6 cellular contexts compared by ENCODE assay signal in genomic region chr6:30914854-30915590, GRCh38. TPM values are rescaled to one million over a fixed set of nuclear protein-coding genes. Genes with fewer than 3 reads are reported as not detected.
DNase-seq lines count a peak whose midpoint lies in the region; ATAC-seq and TF ChIP-seq lines count a peak whose summit lies in the region.

No MANE protein-coding gene starts in this region.

- H3K36me3 ChIP-seq in Loucy (ENCODE audit: insufficient read depth, low read length) (no peaks in the 10 kb centered on the region; the same call in 1 of the 2 replicates), ovary (no peaks in the 10 kb centered on the region)

- TF ChIP-seq POLR2A in ovary (IDR thresholded peaks at IDR 0.05): no peak

- H3K4me3 ChIP-seq in Loucy (ENCODE audit: low read length, poor library complexity, severe bottlenecking): peak overlapping the region; percentile 88
- H3K4me3 ChIP-seq in ovary: peak overlapping the region; percentile 60

- H3K27ac Mint-ChIP-seq in central memory CD8-positive, alpha-beta T cell (ENCODE audit: low read depth): peak overlapping the region; percentile 85

- intact Hi-C loops in ovary (cut with DNase I): loop anchor here in 3 of 4 donors (5.0 kb wide), 2 partner anchors 157 to 167 kb away; no protein-coding TSS in a partner anchor

- H3K4me2 ChIP-seq in Loucy (ENCODE audit: low read depth, low read length, poor library complexity, severe bottlenecking): peak overlapping the region; percentile 93

- H4K20me1 ChIP-seq in Loucy (ENCODE audit: insufficient read depth, low read length, poor library complexity, severe bottlenecking): no peaks in the 10 kb centered on the region

- peaks cover 35% of the 10 kb centered on the region for H3K4me1 Mint-ChIP-seq in central memory CD8-positive, alpha-beta T cell

- H2AFZ ChIP-seq in Loucy (ENCODE audit: low read length): peak overlapping the region; percentile 94

- no peaks in the 10 kb centered on the region for H3F3A ChIP-seq in Loucy (ENCODE audit: low read depth)

- H3K9ac ChIP-seq in Loucy (ENCODE audit: low read depth, low read length, poor library complexity, severe bottlenecking): peak overlapping the region; percentile 91

- no peaks in the 10 kb centered on the region for H3K9me3 Mint-ChIP-seq in central memory CD8-positive, alpha-beta T cell

- H3K79me2 ChIP-seq in Loucy (ENCODE audit: insufficient read depth, low read length): peaks cover 13% of the 10 kb centered on the region; the same call in 1 of the 2 replicates

- no peaks in the 10 kb centered on the region for H3K27me3 Mint-ChIP-seq in central memory CD8-positive, alpha-beta T cell

- H3K9me3 ChIP-seq in Loucy (ENCODE audit: insufficient read depth, low read depth, low read length) (no peaks in the 10 kb centered on the region), ovary (no peaks in the 10 kb centered on the region)

- peak overlapping the region; percentile 74 to 95 for H3K27ac ChIP-seq in ovary

- no peak for TF ChIP-seq EP300 in ovary (IDR thresholded peaks at IDR 0.05)

- peaks cover 22% of the 10 kb centered on the region for H3K36me3 Mint-ChIP-seq in central memory CD8-positive, alpha-beta T cell (ENCODE audit: insufficient read depth)

- H3K4me1 ChIP-seq in Loucy (ENCODE audit: insufficient read depth, low read length, poor library complexity, severe bottlenecking): peaks cover 28% of the 10 kb centered on the region
- H3K4me1 ChIP-seq in ovary (ENCODE audit: insufficient read depth): peaks cover 5% of the 10 kb centered on the region

- H3K9me2 ChIP-seq in Loucy (replicated peaks; ENCODE audit: low read depth, low read length): no peaks in the 10 kb centered on the region

- ATAC-seq in central memory CD8-positive, alpha-beta T cell (replicated peaks; ENCODE audit: extremely low read depth, poor library complexity, severe bottlenecking): no peak
- ATAC-seq in activated CD4-positive, CD25-positive, alpha-beta regulatory T cell treated with anti-CD3 and anti-CD28 coated beads, Interleukin-2, amount 50 U/mL, for 24 hours: no peak

- no peak for DNase-seq in central memory CD8-positive, alpha-beta T cell (ENCODE audit: low spot score in 2 of 2)
- DNase-seq in ovary (peak in 4 of 5 donors; percentile 45 to 55 (median 50)), NCI-H748 (lab: John Stamatoyannopoulos, UW; ENCODE audit: unreplicated experiment) (no peak)
- no peak for DNase-seq in stimulated activated CD4-positive, alpha-beta T cell treated with anti-CD3 and anti-CD28 coated beads, Interleukin-4, amount 100 ng/mL, for 4 hours

- H3K27me3 ChIP-seq in Loucy (ENCODE audit: insufficient read depth, low read length, poor library complexity, severe bottlenecking) (no peaks in the 10 kb centered on the region), ovary (no peaks in the 10 kb centered on the region)

- H3K4me3 Mint-ChIP-seq in central memory CD8-positive, alpha-beta T cell: peak overlapping the region; percentile 88

- WGBS in ovary, 3 donors: 18 to 28% (median 26%) methylated on average over 17 of the region's 17 CpGs

- TF ChIP-seq CTCF in Loucy (conservative IDR thresholded peaks at IDR 0.05; ENCODE audit: low read length) (no peak), ovary (IDR thresholded peaks at IDR 0.05) (no peak)

RNA-seq across cellular contexts. Expression of gene VARS2, which starts 1.0 kb away (rescaled TPM):
- 10 to 100 TPM in 6 of 7 donors, 1 to 10 TPM in 1; 6.7 to 32.3 (median 19.8) TPM for total RNA-seq in ovary
- 10 to 100 TPM; 17.0 to 23.4 TPM for polyA plus RNA-seq in ovary

RNA-seq across cellular contexts. Expression of gene GTF2H4, which starts 7.0 kb away (rescaled TPM):
- total RNA-seq in ovary: 10 to 100 TPM in 6 of 7 donors, 1 to 10 TPM in 1; 5.6 to 43.9 (median 25.7) TPM
- 10 to 100 TPM; 22.0 to 24.5 TPM for polyA plus RNA-seq in ovary

RNA-seq across cellular contexts. Expression of gene SFTA2, which starts 16.9 kb away (rescaled TPM):
- total RNA-seq in ovary: 1 to 10 TPM in 1 of 7 donors, under 1 TPM in 2, not detected in 4; 0.80 to 3.1 (median 0.82) TPM
- polyA plus RNA-seq in ovary: not detected

RNA-seq across cellular contexts. Expression of gene MUCL3, which starts 25.8 kb away (rescaled TPM):
- total RNA-seq in ovary: under 1 TPM in 1 of 7 donors, not detected in 6; under 0.01 TPM
- polyA plus RNA-seq in ovary: not detected

RNA-seq across cellular contexts. Expression of gene DDR1, which starts 30.7 kb away (rescaled TPM):
- 100 to 1,000 TPM in 2 of 7 donors, 10 to 100 TPM in 5; 20.1 to 116 (median 83.7) TPM for total RNA-seq in ovary
- 10 to 100 TPM; 21.7 to 35.4 TPM for polyA plus RNA-seq in ovary

Comparison
In these comparisons a context has a peak if more than half of its experiments do, and no peak if none do; other contexts are left out.
1. DNase-seq: peak in ovary (4 of 5); none in central memory CD8-positive, alpha-beta T cell (0 of 2), NCI-H748 (single experiment) and stimulated activated CD4-positive, alpha-beta T cell treated with anti-CD3 and anti-CD28 coated beads, Interleukin-4, amount 100 ng/mL, for 4 hours (0 of 2).